33 cellular contexts compared by ENCODE assay signal in the genomic region with DNA sequence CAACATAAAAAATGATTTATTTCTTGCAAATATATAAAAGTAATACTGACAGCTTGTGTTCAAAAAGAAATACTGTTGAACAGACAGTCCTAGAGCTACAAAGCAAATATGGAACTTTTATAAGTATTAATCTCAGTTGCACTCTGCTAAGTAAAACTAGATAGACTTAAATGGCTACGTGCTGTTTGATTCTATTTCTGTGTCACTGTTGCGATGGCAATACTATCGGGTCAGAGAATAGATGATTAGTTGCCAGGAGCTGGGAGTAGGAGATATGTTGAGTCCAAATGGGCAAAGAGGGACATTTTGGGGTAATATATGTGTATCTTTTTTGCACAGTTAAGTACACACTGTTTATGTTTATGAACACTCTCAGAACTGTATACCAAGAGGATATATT. TPM values are rescaled to one million over a fixed set of nuclear protein-coding genes. Genes with fewer than 3 reads are reported as not detected.
"Had no signal": no experiment of that assay in that cellular context is flagged by ENCODE, and none has a peak within 500 bp of the region (broad histone marks: within the 10 kb centered on the region; RNA-seq: fewer than 3 reads in every experiment).

No MANE protein-coding gene starts in this region.

- H3K9me3 ChIP-seq: ascending aorta had no signal

- DNase-seq: activated CD4-positive, alpha-beta memory T cell treated with anti-CD3 and anti-CD28 coated beads, Interleukin-2, amount 10 ng/mL, durations not matched to agents 7 days and 5 days; activated CD4-positive, alpha-beta T cell treated with anti-CD3 and anti-CD28 coated beads for 1 hour; activated CD4-positive, alpha-beta T cell treated with anti-CD3 and anti-CD28 coated beads for 36 hours; activated CD4-positive, alpha-beta T cell treated with anti-CD3 and anti-CD28 coated beads for 48 hours; activated CD4-positive, alpha-beta T cell treated with anti-CD3 and anti-CD28 coated beads, Interleukin-2, amount 10 ng/mL, durations not matched to agents 7 days and 5 days; activated CD4-positive, alpha-beta T cell treated with anti-CD3 and anti-CD28 coated beads, Interleukin-2, amount 50 U/mL, for 48 hours; activated CD4-positive, CD25-positive, alpha-beta regulatory T cell; activated CD8-positive, alpha-beta memory T cell treated with anti-CD3 and anti-CD28 coated beads for 24 hours; activated CD8-positive, alpha-beta memory T cell treated with anti-CD3 and anti-CD28 coated beads, Interleukin-2, amount 10 ng/mL, durations not matched to agents 7 days and 5 days; activated CD8-positive, alpha-beta memory T cell treated with anti-CD3 and anti-CD28 coated beads, Interleukin-2, amount 50 U/mL, for 48 hours; activated CD8-positive, alpha-beta T cell treated with anti-CD3 and anti-CD28 coated beads, Interleukin-2, amount 10 ng/mL, durations not matched to agents 7 days and 5 days; activated effector memory CD4-positive, alpha-beta T cell treated with Interleukin-2 at 50 U/mL for 16 hours; activated gamma-delta T cell; activated naive CD4-positive, alpha-beta T cell treated with anti-CD3 and anti-CD28 coated beads, Interleukin-2, amount 10 ng/mL, durations not matched to agents 7 days and 5 days; activated naive CD4-positive, alpha-beta T cell treated with Interleukin-2 at 50 U/mL for 16 hours; activated naive CD8-positive, alpha-beta T cell treated with anti-CD3 and anti-CD28 coated beads, Interleukin-2, amount 10 ng/mL, durations not matched to agents 7 days and 5 days; activated naive CD8-positive, alpha-beta T cell treated with anti-CD3 and anti-CD28 coated beads, Interleukin-2, amount 50 U/mL, for 24 hours; activated T-cell treated with anti-CD3 and anti-CD28 coated beads, Interleukin-2, amount 50 U/mL, for 24 hours; activated T-cell treated with anti-CD3 and anti-CD28 coated beads, Interleukin-2, amount 50 U/mL, for 48 hours; amygdala; anterior cingulate cortex; caudate nucleus; cerebellar nuclear complex; T-helper 1 cell; T-helper 2 cell; T-helper 9 cell; WERI-Rb-1 had no signal

- H3K4me3 ChIP-seq: ascending aorta, cardiac muscle cell had no signal

- H3K27me3 ChIP-seq: ascending aorta, cardiac muscle cell had no signal

- FAIRE-seq: bronchial epithelial cell, TTC549 had no signal

- H3K4me1 ChIP-seq: ascending aorta had no signal

- H3K27ac ChIP-seq: ascending aorta, cardiac muscle cell, WERI-Rb-1 had no signal

- H3K36me3 ChIP-seq: ascending aorta, cardiac muscle cell, WERI-Rb-1 had no signal

- ATAC-seq: activated CD4-positive, alpha-beta T cell treated with anti-CD3 and anti-CD28 coated beads for 36 hours; activated CD4-positive, CD25-positive, alpha-beta regulatory T cell treated with anti-CD3 and anti-CD28 coated beads, Interleukin-2, amount 50 U/mL, for 24 hours; activated CD8-positive, alpha-beta memory T cell treated with anti-CD3 and anti-CD28 coated beads, Interleukin-2, amount 10 ng/mL, durations not matched to agents 7 days and 5 days; activated CD8-positive, alpha-beta T cell treated with anti-CD3 and anti-CD28 coated beads, Interleukin-2, amount 10 ng/mL, durations not matched to agents 7 days and 5 days; activated naive CD8-positive, alpha-beta T cell treated with anti-CD3 and anti-CD28 coated beads, Interleukin-2, amount 50 U/mL, for 24 hours; WTC11 had no signal

RNA-seq across cellular contexts. Expression of a gene that starts 41.1 kb away (rescaled TPM):
- total RNA-seq: ascending aorta had no signal
